ENCODE assay signal across 8 cellular contexts in genomic region chr6:151379933-151380847, GRCh38. TPM values are rescaled to one million over a fixed set of nuclear protein-coding genes. Genes with fewer than 3 reads are reported as not detected.
DNase-seq lines count a peak whose midpoint lies in the region; ATAC-seq and TF ChIP-seq lines count a peak whose summit lies in the region.

No MANE protein-coding gene starts in this region.

- ATAC-seq in CD4-positive, alpha-beta T cell (ENCODE audit: poor library complexity) = peak; percentile 83
- ATAC-seq in GM19455 (IDR thresholded peaks at IDR 0.05; ENCODE audit: unreplicated experiment) (peak; percentile 50), HG03469 (IDR thresholded peaks at IDR 0.05; ENCODE audit: unreplicated experiment) (peak; percentile 30)
- ATAC-seq in activated naive CD8-positive, alpha-beta T cell treated with anti-CD3 and anti-CD28 coated beads, Interleukin-2, amount 50 U/mL, for 24 hours = peak; percentile 72
- peak; percentile 84 for ATAC-seq in naive thymus-derived CD4-positive, alpha-beta T cell

- H3K27me3 Mint-ChIP-seq in CD4-positive, alpha-beta T cell = no peaks in the 10 kb centered on the region
- no peaks in the 10 kb centered on the region for H3K27me3 Mint-ChIP-seq in activated naive CD8-positive, alpha-beta T cell treated with anti-CD3 and anti-CD28 coated beads, Interleukin-2, amount 50 U/mL, for 24 hours
- no peaks in the 10 kb centered on the region for H3K27me3 Mint-ChIP-seq in naive thymus-derived CD4-positive, alpha-beta T cell

- H3K36me3 ChIP-seq in naive thymus-derived CD4-positive, alpha-beta T cell (ENCODE audit: control insufficient read depth in 2 of 3, insufficient read depth in 3 of 3, low read length in 3 of 3) = peaks cover 0 to 6% (median 0%) of the 10 kb centered on the region in 3 experiments

- no peaks in the 10 kb centered on the region for H3K9me3 Mint-ChIP-seq in CD4-positive, alpha-beta T cell
- H3K9me3 Mint-ChIP-seq in activated naive CD8-positive, alpha-beta T cell treated with anti-CD3 and anti-CD28 coated beads, Interleukin-2, amount 50 U/mL, for 24 hours = no peaks in the 10 kb centered on the region
- H3K9me3 Mint-ChIP-seq in naive thymus-derived CD4-positive, alpha-beta T cell = no peaks in the 10 kb centered on the region

- no peak for DNase-seq in CD4-positive, alpha-beta T cell
- no peak for DNase-seq in activated naive CD8-positive, alpha-beta T cell treated with anti-CD3 and anti-CD28 coated beads, Interleukin-2, amount 50 U/mL, for 24 hours
- DNase-seq in naive thymus-derived CD4-positive, alpha-beta T cell = peak in 7 of 9 donors; percentile 14 to 50 (median 37)
- DNase-seq in DMS53 (lab: John Stamatoyannopoulos, UW) (no peak), amniotic stem cell (lab: John Stamatoyannopoulos, UW) (no peak), HEK293T (ENCODE audit: extremely low spot score) (no peak)

- no peaks in the 10 kb centered on the region for H3K27me3 ChIP-seq in CD4-positive, alpha-beta T cell (ENCODE audit: control insufficient read depth, insufficient read depth, low read length)
- no peaks in the 10 kb centered on the region for H3K27me3 ChIP-seq in naive thymus-derived CD4-positive, alpha-beta T cell (ENCODE audit: control insufficient read depth in 2 of 2, insufficient read depth in 2 of 2, low read length in 2 of 2)

- peak overlapping the region; percentile 89 for H3K4me3 Mint-ChIP-seq in CD4-positive, alpha-beta T cell
- H3K4me3 Mint-ChIP-seq in activated naive CD8-positive, alpha-beta T cell treated with anti-CD3 and anti-CD28 coated beads, Interleukin-2, amount 50 U/mL, for 24 hours = peak overlapping the region; percentile 77
- peak overlapping the region; percentile 82 to 91 (median 86) for H3K4me3 Mint-ChIP-seq in naive thymus-derived CD4-positive, alpha-beta T cell

- peaks cover 9% of the 10 kb centered on the region for H3K36me3 Mint-ChIP-seq in CD4-positive, alpha-beta T cell (ENCODE audit: low read depth)
- peaks cover 15% of the 10 kb centered on the region for H3K36me3 Mint-ChIP-seq in activated naive CD8-positive, alpha-beta T cell treated with anti-CD3 and anti-CD28 coated beads, Interleukin-2, amount 50 U/mL, for 24 hours (ENCODE audit: low read depth)
- H3K36me3 Mint-ChIP-seq in naive thymus-derived CD4-positive, alpha-beta T cell = peaks cover 6 to 18% (median 8%) of the 10 kb centered on the region in 5 donors

- intact Hi-C loops in CD4-positive, alpha-beta T cell (cut with DNase I, micrococcal nuclease) = loop anchor here in 1 of 2 experiments (10.0 kb wide), 3 partner anchors 795 to 1835 kb away; partner anchors contain the start of genes FBXO5 and PPIL4
- intact Hi-C loops in naive thymus-derived CD4-positive, alpha-beta T cell (cut with micrococcal nuclease) = loop anchor here (1.0 to 5.0 kb wide), 5 partner anchors 8 to 1602 kb away; partner anchors contain the start of gene FBXO5 (in 1 of the 2)

- peak overlapping the region; percentile 74 for H3K27ac ChIP-seq in CD4-positive, alpha-beta T cell (ENCODE audit: low read depth, low read length)
- peak overlapping the region; percentile 70 for H3K27ac ChIP-seq in naive thymus-derived CD4-positive, alpha-beta T cell (ENCODE audit: low read depth, low read length)

- H3K4me3 ChIP-seq in naive thymus-derived CD4-positive, alpha-beta T cell (ENCODE audit: low read length) = peak overlapping the region; percentile 51

- peaks cover 28 to 47% of the 10 kb centered on the region in 2 donors for H3K4me1 ChIP-seq in naive thymus-derived CD4-positive, alpha-beta T cell (ENCODE audit: control insufficient read depth in 2 of 2, insufficient read depth in 2 of 2, low read length in 2 of 2)

- CTCF ChIA-PET in CD4-positive, alpha-beta T cell (lab: Charles Lee) = interaction anchor here (1.6 kb wide), 1 partner anchor 8 kb away, joined by 3 read pairs; no protein-coding TSS in a partner anchor
- CTCF ChIA-PET in naive thymus-derived CD4-positive, alpha-beta T cell (lab: Charles Lee) = interaction anchor here (1.3 kb wide), 1 partner anchor 9 kb away, joined by 3 read pairs; no protein-coding TSS in a partner anchor
- CTCF ChIA-PET in HEK293T (lab: Yijun Ruan, JAX) = no interaction called here

- POLR2A ChIA-PET in CD4-positive, alpha-beta T cell (lab: Charles Lee) = interaction anchor here (5.1 kb wide), 1 partner anchor 10 kb away, joined by 45 read pairs; the partner anchor contains the start of gene ZBTB2
- POLR2A ChIA-PET in naive thymus-derived CD4-positive, alpha-beta T cell (lab: Charles Lee) = interaction anchor here (3.8 kb wide), 1 partner anchor 10 kb away, joined by 41 read pairs; the partner anchor contains the start of gene ZBTB2
- POLR2A ChIA-PET in HEK293T (lab: Yijun Ruan, JAX) = interaction anchor here (2.0 kb wide), 1 partner anchor 10 kb away, joined by 14 read pairs; no protein-coding TSS in a partner anchor

- no peaks in the 10 kb centered on the region for H3K9me3 ChIP-seq in CD4-positive, alpha-beta T cell (ENCODE audit: control insufficient read depth, low read length)
- no peaks in the 10 kb centered on the region for H3K9me3 ChIP-seq in naive thymus-derived CD4-positive, alpha-beta T cell (ENCODE audit: control insufficient read depth in 2 of 3, low read length in 3 of 3)

- no peak for TF ChIP-seq CTCF in CD4-positive, alpha-beta T cell (IDR thresholded peaks at IDR 0.05)

- peaks cover 71% of the 10 kb centered on the region for H3K4me1 Mint-ChIP-seq in CD4-positive, alpha-beta T cell (ENCODE audit: low read depth)
- peaks cover 66% of the 10 kb centered on the region for H3K4me1 Mint-ChIP-seq in activated naive CD8-positive, alpha-beta T cell treated with anti-CD3 and anti-CD28 coated beads, Interleukin-2, amount 50 U/mL, for 24 hours
- peaks cover 49 to 81% (median 72%) of the 10 kb centered on the region in 7 donors for H3K4me1 Mint-ChIP-seq in naive thymus-derived CD4-positive, alpha-beta T cell

- peak overlapping the region; percentile 93 for H3K27ac Mint-ChIP-seq in CD4-positive, alpha-beta T cell
- peak overlapping the region; percentile 96 for H3K27ac Mint-ChIP-seq in activated naive CD8-positive, alpha-beta T cell treated with anti-CD3 and anti-CD28 coated beads, Interleukin-2, amount 50 U/mL, for 24 hours
- H3K27ac Mint-ChIP-seq in naive thymus-derived CD4-positive, alpha-beta T cell = peak overlapping the region; percentile 87 to 97 (median 95)

TF ChIP-seq in HEK293T, 16 proteins besides CTCF, POLR2A, EP300 and RAD21:
- TF ChIP-seq SUZ12 (IDR thresholded peaks at IDR 0.05) (no peak), HDGF (IDR thresholded peaks at IDR 0.05; ENCODE audit: borderline replicate concordance) (no peak), ARNT (IDR thresholded peaks at IDR 0.05) (no peak), FOXM1 (IDR thresholded peaks at IDR 0.05; ENCODE audit: borderline replicate concordance) (no peak), NFRKB (IDR thresholded peaks at IDR 0.05) (no peak), FOXA1 (IDR thresholded peaks at IDR 0.05) (no peak), ELF4 (IDR thresholded peaks at IDR 0.05) (no peak), PKNOX1 (IDR thresholded peaks at IDR 0.05) (no peak), L3MBTL2 (conservative IDR thresholded peaks at IDR 0.05) (no peak), BHLHE40 (IDR thresholded peaks at IDR 0.05; ENCODE audit: borderline replicate concordance) (no peak), TARDBP (IDR thresholded peaks at IDR 0.05) (no peak), CTBP1 (IDR thresholded peaks at IDR 0.05; ENCODE audit: borderline replicate concordance) (no peak), ZNF384 (IDR thresholded peaks at IDR 0.05) (no peak), FOXK2 (IDR thresholded peaks at IDR 0.05) (no peak), LEF1 (IDR thresholded peaks at IDR 0.05; ENCODE audit: borderline replicate concordance) (no peak), SP1 (IDR thresholded peaks at IDR 0.05) (no peak)

RNA-seq across cellular contexts. Expression of gene ZBTB2, which starts 11.2 kb away (rescaled TPM):
- total RNA-seq in CD4-positive, alpha-beta T cell = 10 to 100 TPM; 18.6 to 19.1 TPM
- 10 to 100 TPM; 15.3 to 26.7 (median 25.5) TPM for total RNA-seq in naive thymus-derived CD4-positive, alpha-beta T cell
- polyA plus RNA-seq in naive thymus-derived CD4-positive, alpha-beta T cell = 10 to 100 TPM; 13.8 to 25.7 TPM

Comparison
In these comparisons a context has a peak if more than half of its experiments do, and no peak if none do; other contexts are left out.
1. ATAC-seq: peak in every context shown above with its lines; median percentile 84 in naive thymus-derived CD4-positive, alpha-beta T cell; 83 in CD4-positive, alpha-beta T cell; 72 in activated naive CD8-positive, alpha-beta T cell treated with anti-CD3 and anti-CD28 coated beads, Interleukin-2, amount 50 U/mL, for 24 hours; 50 in GM19455; 30 in HG03469.
2. DNase-seq: peak in naive thymus-derived CD4-positive, alpha-beta T cell (7 of 9); none in CD4-positive, alpha-beta T cell (0 of 10), activated naive CD8-positive, alpha-beta T cell treated with anti-CD3 and anti-CD28 coated beads, Interleukin-2, amount 50 U/mL, for 24 hours (single experiment), DMS53 (single experiment), amniotic stem cell (single experiment) and HEK293T (single experiment).
3. Peak in every context shown above with its lines, with median percentiles within 50 percentile points of each other: H3K27ac Mint-ChIP-seq and H3K4me3 Mint-ChIP-seq.